In the genomic region with DNA sequence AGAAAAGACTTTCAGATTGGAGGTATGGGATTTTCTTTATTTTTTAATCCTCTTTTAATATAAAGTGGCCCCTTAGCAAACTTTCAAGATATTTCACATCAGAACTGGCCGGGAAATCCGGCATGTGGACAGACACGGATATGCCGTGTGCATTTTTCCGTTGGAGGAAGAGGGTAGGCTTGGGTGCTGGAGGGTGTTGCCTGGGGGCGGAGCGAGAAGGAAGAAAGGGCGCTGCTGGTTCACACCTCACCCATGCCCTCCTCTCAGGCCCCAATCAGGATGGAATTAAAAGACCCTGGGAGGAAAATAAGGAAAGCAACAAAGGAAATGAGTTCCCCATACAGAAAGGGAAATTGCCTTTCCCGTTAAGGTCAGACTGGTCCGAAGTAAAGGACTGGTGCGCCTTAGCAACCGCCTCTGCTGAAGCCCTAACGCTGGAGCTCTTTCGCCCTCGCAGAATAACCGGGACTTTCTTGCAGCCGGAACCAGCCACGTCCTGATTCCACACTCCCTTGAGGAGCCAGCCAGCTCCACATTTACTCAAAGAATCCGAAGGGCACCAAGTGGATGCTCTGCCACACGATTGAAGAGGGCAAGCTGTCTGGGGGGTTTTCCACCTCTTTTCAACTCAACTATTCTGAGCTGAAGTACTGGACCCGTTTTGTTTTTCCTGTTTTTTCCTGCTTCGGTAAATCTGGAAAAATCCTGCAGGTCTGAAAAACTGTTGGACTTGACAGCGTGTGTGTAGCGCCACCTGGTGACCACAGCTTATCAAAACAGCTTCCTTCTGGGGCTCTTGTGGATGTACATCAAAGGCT, we compare ENCODE assay signal across 8 cellular contexts. TPM values are rescaled to one million over a fixed set of nuclear protein-coding genes. Genes with fewer than 3 reads are reported as not detected.
DNase-seq lines count a peak whose midpoint lies in the region; ATAC-seq and TF ChIP-seq lines count a peak whose summit lies in the region.

No MANE protein-coding gene starts in this region.

- H3K4me3 ChIP-seq in MM.1S (ENCODE audit: low read length) (peak overlapping the region; percentile 30), SJSA1 (peak overlapping the region; percentile 13; the same call in 1 of the 2 replicates), neutrophil (ENCODE audit: low read depth in 1 of 2, low read length in 1 of 2) (peak overlapping the region; percentile 60 to 61), thoracic aorta (peak overlapping the region; percentile 69)

- H3F3A ChIP-seq in MM.1S (ENCODE audit: insufficient read depth, low read length), result no peaks in the 10 kb centered on the region

- H3K79me2 ChIP-seq in MM.1S (ENCODE audit: low read length), result no peaks in the 10 kb centered on the region

- no peaks in the 10 kb centered on the region for H3K9me3 ChIP-seq in MM.1S (replicated peaks; ENCODE audit: insufficient read depth, low read length)
- no peaks in the 10 kb centered on the region for H3K9me3 ChIP-seq in SJSA1 (replicated peaks)
- no peaks in the 10 kb centered on the region for H3K9me3 ChIP-seq in neutrophil
- no peaks in the 10 kb centered on the region for H3K9me3 ChIP-seq in thoracic aorta

- H3K27ac ChIP-seq in MM.1S (ENCODE audit: low read length), result no peak overlapping the region
- H3K27ac ChIP-seq in SJSA1, result peak overlapping the region; percentile 14; the same call in 1 of the 2 replicates
- no peak overlapping the region for H3K27ac ChIP-seq in neutrophil
- peak overlapping the region; percentile 59 to 60 for H3K27ac ChIP-seq in thoracic aorta

- H3K36me3 ChIP-seq in MM.1S (replicated peaks; ENCODE audit: insufficient read depth, low read length) (no peaks in the 10 kb centered on the region), SJSA1 (no peaks in the 10 kb centered on the region), neutrophil (no peaks in the 10 kb centered on the region), thoracic aorta (no peaks in the 10 kb centered on the region)

- TF ChIP-seq CTCF in GM10266 (IDR thresholded peaks at IDR 0.05; ENCODE audit: control insufficient read depth, insufficient read depth, low read depth, missing control alignments) (peak; percentile 80), MM.1S (IDR thresholded peaks at IDR 0.05; ENCODE audit: low read length) (peak; percentile 88), neutrophil (IDR thresholded peaks at IDR 0.05) (peak; percentile 84), thoracic aorta (IDR thresholded peaks at IDR 0.05) (peak; percentile 81)

- H3K4me1 ChIP-seq in MM.1S (ENCODE audit: low read length) (no peaks in the 10 kb centered on the region), SJSA1 (replicated peaks) (peaks cover 24% of the 10 kb centered on the region), neutrophil (ENCODE audit: control insufficient read depth in 1 of 2, insufficient read depth in 1 of 2, low read depth in 1 of 2, low read length in 1 of 2) (peaks cover 6 to 12% of the 10 kb centered on the region in 2 experiments), thoracic aorta (ENCODE audit: control insufficient read depth in 1 of 2, low read depth in 2 of 2) (peaks cover 0 to 6% of the 10 kb centered on the region in 2 donors)

- peaks cover 0 to 9% of the 10 kb centered on the region in 2 donors for H3K9me3 Mint-ChIP-seq in activated naive CD4-positive, alpha-beta T cell treated with anti-CD3 and anti-CD28 coated beads, Interleukin-2, amount 50 U/mL, for 72 hours

- peak; percentile 56 to 79 for ATAC-seq in activated naive CD4-positive, alpha-beta T cell treated with anti-CD3 and anti-CD28 coated beads, Interleukin-2, amount 50 U/mL, for 72 hours
- ATAC-seq in thoracic aorta (ENCODE audit: insufficient number of reproducible peaks, low FRiP score, low read depth) (peak; percentile 66), GM21381 (IDR thresholded peaks at IDR 0.05; ENCODE audit: unreplicated experiment) (no peak)

- H3K9ac ChIP-seq in MM.1S (ENCODE audit: low read length), result no peak overlapping the region

- no peaks in the 10 kb centered on the region for H4K20me1 ChIP-seq in MM.1S (ENCODE audit: insufficient read depth, low read length)

- DNase-seq in GM10266 (ENCODE audit: extremely low spot score), result peak; percentile 55
- DNase-seq in MM.1S, result peak; percentile 66
- peak; percentile 70 to 82 for DNase-seq in SJSA1 (ENCODE audit: low read depth in 1 of 2, low spot score in 2 of 2)
- DNase-seq in activated naive CD4-positive, alpha-beta T cell treated with anti-CD3 and anti-CD28 coated beads, Interleukin-2, amount 50 U/mL, for 72 hours (ENCODE audit: low spot score in 2 of 2), result peak; percentile 60 to 69
- peak; percentile 88 for DNase-seq in glomerular endothelial cell (ENCODE audit: extremely low read depth, low read depth, low spot score)
- DNase-seq in thoracic aorta (ENCODE audit: low spot score), result no peak

- peak overlapping the region; percentile 78 to 97 for H3K27ac Mint-ChIP-seq in activated naive CD4-positive, alpha-beta T cell treated with anti-CD3 and anti-CD28 coated beads, Interleukin-2, amount 50 U/mL, for 72 hours

- peaks cover 0 to 26% of the 10 kb centered on the region in 2 donors for H3K36me3 Mint-ChIP-seq in activated naive CD4-positive, alpha-beta T cell treated with anti-CD3 and anti-CD28 coated beads, Interleukin-2, amount 50 U/mL, for 72 hours

- H2AFZ ChIP-seq in MM.1S (ENCODE audit: low read length), result peak overlapping the region; percentile 73

- H3K4me2 ChIP-seq in MM.1S (ENCODE audit: low read depth, low read length), result peak overlapping the region; percentile 58

- H3K9me2 ChIP-seq in MM.1S (replicated peaks; ENCODE audit: insufficient read depth, low read length), result no peaks in the 10 kb centered on the region

- no peaks in the 10 kb centered on the region for H3K27me3 ChIP-seq in MM.1S (replicated peaks; ENCODE audit: insufficient read depth, low read length)
- H3K27me3 ChIP-seq in SJSA1 (replicated peaks), result no peaks in the 10 kb centered on the region
- H3K27me3 ChIP-seq in neutrophil, result no peaks in the 10 kb centered on the region
- no peaks in the 10 kb centered on the region for H3K27me3 ChIP-seq in thoracic aorta (replicated peaks; ENCODE audit: insufficient read depth)

RNA-seq across cellular contexts. Expression of gene BCL2L14, which starts 37.8 kb away (rescaled TPM):
- not detected in 2 replicates for total RNA-seq in SJSA1 (2014; rRNA removed; shearing (Covaris generic))
- total RNA-seq in activated naive CD4-positive, alpha-beta T cell treated with anti-CD3 and anti-CD28 coated beads, Interleukin-2, amount 50 U/mL, for 72 hours, result 10 to 100 TPM in 1 of 2 donors, 1 to 10 TPM in 1; 2.2 to 15.7 TPM
- total RNA-seq in glomerular endothelial cell (not detected in 2 replicates), thoracic aorta (under 1 TPM in 1 of 2 donors, not detected in 1; 0.85 TPM)

Comparison
In these comparisons a context has a peak if more than half of its experiments do, and no peak if none do; other contexts are left out.
1. H3K27ac ChIP-seq: peak in SJSA1 (single experiment) and thoracic aorta (2 of 2); none in MM.1S (single experiment) and neutrophil (single experiment).
2. H3K4me3 ChIP-seq: peak in every context shown above with its lines; median percentile 69 in thoracic aorta; 60 in neutrophil; 30 in MM.1S; 13 in SJSA1.
3. Peak in every context shown above with its lines, with median percentiles within 50 percentile points of each other: CTCF ChIP-seq.